11 cellular contexts compared by ENCODE assay signal in genomic region chr11:75263944-75264349, GRCh38. TPM values are rescaled to one million over a fixed set of nuclear protein-coding genes. Genes with fewer than 3 reads are reported as not detected.
DNase-seq lines count a peak whose midpoint lies in the region; ATAC-seq, FAIRE-seq and TF ChIP-seq lines count a peak whose summit lies in the region.
"Had no signal": no experiment of that assay in that cellular context is flagged by ENCODE, and none has a peak within 500 bp of the region (broad histone marks: within the 10 kb centered on the region; RNA-seq: fewer than 3 reads in every experiment).

No MANE protein-coding gene starts in this region.

- TF ChIP-seq CTCF in K562 (IDR thresholded peaks at IDR 0.05 in 2 of 3, conservative IDR thresholded peaks at IDR 0.05 in 1 of 3; ENCODE audit: insufficient read depth in 2 of 3, low read depth in 1 of 3, low read length in 3 of 3) = no peak

- H3K4me2 ChIP-seq in K562 (ENCODE audit: insufficient read depth, low read length) = no peak overlapping the region

- peak; percentile 45 for ATAC-seq in K562
- ATAC-seq in naive thymus-derived CD4-positive, alpha-beta T cell = peak; percentile 35
- no peak for ATAC-seq in HG02798 (IDR thresholded peaks at IDR 0.05; ENCODE audit: poor library complexity, unreplicated experiment)
- no peak for ATAC-seq in HG03469 (IDR thresholded peaks at IDR 0.05; ENCODE audit: unreplicated experiment)

- no peaks in the 10 kb centered on the region for H3K9me3 Mint-ChIP-seq in CD4-positive, alpha-beta memory T cell
- H3K9me3 Mint-ChIP-seq in naive thymus-derived CD4-positive, alpha-beta T cell = peaks cover 0 to 5% (median 0%) of the 10 kb centered on the region in 11 donors

- peaks cover 39% of the 10 kb centered on the region for H3K4me1 ChIP-seq in CD4-positive, alpha-beta memory T cell (ENCODE audit: insufficient read depth, low read length)
- peaks cover 0 to 11% of the 10 kb centered on the region in 2 experiments; a peak in 2 of 5 replicates for H3K4me1 ChIP-seq in K562 (replicated peaks in 1 of 2; ENCODE audit: control insufficient read depth in 2 of 2, insufficient read depth in 2 of 2, low read length in 2 of 2)
- peaks cover 19 to 41% of the 10 kb centered on the region in 2 donors for H3K4me1 ChIP-seq in naive thymus-derived CD4-positive, alpha-beta T cell (ENCODE audit: control insufficient read depth in 2 of 2, insufficient read depth in 2 of 2, low read length in 2 of 2)
- H3K4me1 ChIP-seq: ascending aorta had no signal

- peak overlapping the region; percentile 2 to 75 (median 50) for H3K27ac Mint-ChIP-seq in CD4-positive, alpha-beta memory T cell
- peak overlapping the region; percentile 18 to 87 (median 59) for H3K27ac Mint-ChIP-seq in naive thymus-derived CD4-positive, alpha-beta T cell

- H3K4me1 Mint-ChIP-seq in CD4-positive, alpha-beta memory T cell = peaks cover 26 to 60% (median 40%) of the 10 kb centered on the region in 4 donors
- peaks cover 26 to 62% (median 52%) of the 10 kb centered on the region in 7 donors for H3K4me1 Mint-ChIP-seq in naive thymus-derived CD4-positive, alpha-beta T cell

- no peak overlapping the region for H2AFZ ChIP-seq in K562 (ENCODE audit: low read depth, low read length)

- no peak overlapping the region for H3K9ac ChIP-seq in K562 (ENCODE audit: insufficient read depth in 1 of 2, low read depth in 2 of 2, low read length in 2 of 2)

- POLR2A ChIA-PET in CD4-positive, alpha-beta memory T cell (lab: Charles Lee; ENCODE audit: partially characterized antibody) = interaction anchor here (0.6 to 6.4 kb wide), 4 partner anchors 10 to 123 kb away, joined by 3 to 70 read pairs (median 5); no protein-coding TSS in a partner anchor
- POLR2A ChIA-PET in K562 (lab: Yijun Ruan, JAX) = interaction anchor here (0.6 to 0.9 kb wide), 2 partner anchors 12 to 16 kb away, joined by 3 read pairs; no protein-coding TSS in a partner anchor
- POLR2A ChIA-PET in naive thymus-derived CD4-positive, alpha-beta T cell (lab: Charles Lee) = interaction anchor here (4.6 kb wide), 1 partner anchor 10 kb away, joined by 104 read pairs; no protein-coding TSS in a partner anchor

- H3K4me3 Mint-ChIP-seq in CD4-positive, alpha-beta memory T cell = peak overlapping the region in 1 of 8 donors; percentile 11
- peak overlapping the region in 6 of 10 donors; percentile 9 to 55 (median 20) for H3K4me3 Mint-ChIP-seq in naive thymus-derived CD4-positive, alpha-beta T cell

- CTCF ChIA-PET in CD4-positive, alpha-beta memory T cell (lab: Charles Lee; ENCODE audit: partially characterized antibody) = interaction anchor here (0.9 to 4.4 kb wide), 5 partner anchors 9 to 122 kb away, joined by 3 to 55 read pairs (median 12); no protein-coding TSS in a partner anchor
- CTCF ChIA-PET in K562 (lab: Yijun Ruan, JAX; ENCODE audit: low intra/inter-chr PET ratio) = no interaction called here
- CTCF ChIA-PET in naive thymus-derived CD4-positive, alpha-beta T cell (lab: Charles Lee) = interaction anchor here (4.4 to 5.3 kb wide), 2 partner anchors 7 to 13 kb away, joined by 19 to 45 read pairs; no protein-coding TSS in a partner anchor

- no peaks in the 10 kb centered on the region for H3K36me3 ChIP-seq in CD4-positive, alpha-beta memory T cell (ENCODE audit: insufficient read depth, low read length)
- H3K36me3 ChIP-seq in K562 (ENCODE audit: control insufficient read depth, insufficient read depth, low read length) = peaks cover 19% of the 10 kb centered on the region; the same call in 1 of the 3 replicates
- peaks cover 0 to 19% (median 0%) of the 10 kb centered on the region in 3 experiments for H3K36me3 ChIP-seq in naive thymus-derived CD4-positive, alpha-beta T cell (ENCODE audit: control insufficient read depth in 2 of 3, insufficient read depth in 3 of 3, low read length in 3 of 3)

- no TSS peak for BruUV-seq in K562 (replicated peaks; lab: Mats Ljungman, UMichigan)

- no peaks in the 10 kb centered on the region for H3K27me3 Mint-ChIP-seq in CD4-positive, alpha-beta memory T cell
- H3K27me3 Mint-ChIP-seq in naive thymus-derived CD4-positive, alpha-beta T cell = peaks cover 0 to 2% (median 0%) of the 10 kb centered on the region in 5 donors

- intact Hi-C loops in CD4-positive, alpha-beta memory T cell (cut with micrococcal nuclease) = no loop called here
- intact Hi-C loops in K562 (cut with micrococcal nuclease) = no loop called here
- intact Hi-C loops in naive thymus-derived CD4-positive, alpha-beta T cell (cut with micrococcal nuclease) = no loop called here

- in situ Hi-C loops in K562 (cut with MboI) = no loop called here

- H3K9me1 ChIP-seq in K562 (ENCODE audit: control insufficient read depth, insufficient read depth, low read length) = peaks cover 6% of the 10 kb centered on the region

- DNase-seq in CD4-positive, alpha-beta memory T cell = peak in 1 of 5 donors; percentile 40
- DNase-seq in M059J (ENCODE audit: low read depth) = peak; percentile 30
- no peak for DNase-seq in K562 (ENCODE audit: extremely low read depth in 1 of 4, low spot score in 3 of 4)
- no peak for DNase-seq in naive thymus-derived CD4-positive, alpha-beta T cell
- DNase-seq in NCI-H526 treated with DMSO at 0.1 percent for 48 hours (lab: John Stamatoyannopoulos, UW) = no peak
- DNase-seq: Kasumi-1 had no signal

- 59% methylated on average over 4 of the region's 4 CpGs for WGBS in K562 (ENCODE audit: insufficient coverage, low coverage, missing lambda C conversion rate)

- TF ChIP-seq RAD21 in K562 (CRISPR knock-in tag; conservative IDR thresholded peaks at IDR 0.05 in 1 of 2, IDR thresholded peaks at IDR 0.05 in 1 of 2) = no peak

- TF ChIP-seq EP300 in K562 (IDR thresholded peaks at IDR 0.05; ENCODE audit: low read length) = no peak

- no peaks in the 10 kb centered on the region for H3K9me3 ChIP-seq in CD4-positive, alpha-beta memory T cell (ENCODE audit: control insufficient read depth in 1 of 2, low read length in 2 of 2)
- no peaks in the 10 kb centered on the region for H3K9me3 ChIP-seq in K562 (replicated peaks; ENCODE audit: control insufficient read depth, insufficient read depth, low read depth, low read length)
- H3K9me3 ChIP-seq in naive thymus-derived CD4-positive, alpha-beta T cell (ENCODE audit: control insufficient read depth in 2 of 3, low read length in 3 of 3) = no peaks in the 10 kb centered on the region
- H3K9me3 ChIP-seq: ascending aorta, suprapubic skin had no signal

- H3K79me2 ChIP-seq in K562 (ENCODE audit: control insufficient read depth, insufficient read depth, low read length) = no peaks in the 10 kb centered on the region

- TF ChIP-seq POLR2A in K562 (conservative IDR thresholded peaks at IDR 0.05) = no peak

- H3K4me3 ChIP-seq in CD4-positive, alpha-beta memory T cell (ENCODE audit: low read length in 2 of 2) = no peak overlapping the region
- H3K4me3 ChIP-seq in K562 = no peak overlapping the region
- no peak overlapping the region for H3K4me3 ChIP-seq in naive thymus-derived CD4-positive, alpha-beta T cell (ENCODE audit: low read length)
- H3K4me3 ChIP-seq: ascending aorta, suprapubic skin had no signal

- H3K27me3 ChIP-seq in CD4-positive, alpha-beta memory T cell (ENCODE audit: insufficient read depth, low read length) = no peaks in the 10 kb centered on the region
- no peaks in the 10 kb centered on the region for H3K27me3 ChIP-seq in K562 (ENCODE audit: control insufficient read depth in 2 of 2, insufficient read depth in 2 of 2, low read length in 2 of 2)
- H3K27me3 ChIP-seq in naive thymus-derived CD4-positive, alpha-beta T cell (ENCODE audit: control insufficient read depth in 2 of 2, insufficient read depth in 2 of 2, low read length in 2 of 2) = no peaks in the 10 kb centered on the region
- H3K27me3 ChIP-seq: ascending aorta, suprapubic skin had no signal

- peaks cover 11% of the 10 kb centered on the region; the same call in 1 of the 2 replicates for H4K20me1 ChIP-seq in K562 (replicated peaks; ENCODE audit: control insufficient read depth, insufficient read depth, low read length)

- H3K27ac ChIP-seq in CD4-positive, alpha-beta memory T cell (ENCODE audit: low read depth, low read length) = no peak overlapping the region
- H3K27ac ChIP-seq in K562 (ENCODE audit: extremely low read depth, low read depth, low read length) = no peak overlapping the region
- H3K27ac ChIP-seq in naive thymus-derived CD4-positive, alpha-beta T cell (ENCODE audit: low read depth, low read length) = peak overlapping the region; percentile 33
- H3K27ac ChIP-seq: ascending aorta, suprapubic skin, VCaP had no signal

- no peak for FAIRE-seq in K562 (lab: Jason Lieb, UNC)

- peaks cover 11 to 16% of the 10 kb centered on the region in 2 donors for H3K36me3 Mint-ChIP-seq in CD4-positive, alpha-beta memory T cell
- H3K36me3 Mint-ChIP-seq in naive thymus-derived CD4-positive, alpha-beta T cell = peaks cover 0 to 20% (median 0%) of the 10 kb centered on the region in 5 donors

TF ChIP-seq in K562, 482 proteins besides CTCF, POLR2A, EP300 and RAD21 (continues in another document):
- TF ChIP-seq POLR2AphosphoS2 (IDR thresholded peaks at IDR 0.05; ENCODE audit: low read length) = 0 out of 2 replicates have a peak, but pooled peaks have one; percentile 35
- peak; percentile 33; the same call in 1 of the 2 replicates for TF ChIP-seq POLR2G (IDR thresholded peaks at IDR 0.05; ENCODE audit: low read depth, low read length)

RNA-seq across cellular contexts. Expression of gene TPBGL, which starts 23.4 kb away (rescaled TPM):
- total RNA-seq in CD4-positive, alpha-beta memory T cell = under 1 TPM; 0.15 to 0.22 TPM
- under 1 TPM; 0.10 to 0.30 TPM for polyA plus RNA-seq in CD4-positive, alpha-beta memory T cell
- total RNA-seq in M059J (2014; rRNA removed; shearing (Covaris generic)) = not detected in 2 replicates
- not detected in 2 replicates for total RNA-seq in K562 (2011; cell fraction: chromatin; rRNA removed; ENCODE audit: low replicate concordance)
- total RNA-seq in K562 (2011; cell fraction: nucleolus; rRNA removed) = 0.26 TPM in 1 of 2 replicates, not detected in the other
- total RNA-seq in K562 (2011; cell fraction: nucleoplasm; rRNA removed) = 0.15 TPM in 1 of 2 replicates, not detected in the other
- total RNA-seq in K562 (2014; rRNA removed) (not detected in 2 replicates), K562 (2014; rRNA removed; fragmentation: Illumina TruSeq; extraction: Trizol) (not detected in 2 replicates), K562 (2015; rRNA removed; fragmentation: Illumina TruSeq; extraction: Trizol) (0.04 TPM in 1 of 2 replicates, not detected in the other), K562 (2021) (0.11 and 0.22 TPM in 2 replicates)
- polyA plus RNA-seq in K562 (2011; rRNA removed) (not detected in 2 replicates), K562 (2014; fragmentation: Illumina TruSeq; extraction: Trizol) (0.06 and 0.11 TPM in 2 replicates), K562 (2014; fragmentation: Nextera tagmentation; extraction: Ambion mirVana) (not detected), K562 (2014; rRNA removed) (not detected in 2 replicates)
- 0.04 TPM in 1 of 2 replicates, not detected in the other for polyA plus RNA-seq in K562 (2011; cell fraction: cytosol; rRNA removed)
- polyA plus RNA-seq in K562 (2011; cell fraction: nucleus; rRNA removed) = 0.04 TPM in 2 replicates
- 0.06 and 0.20 TPM in 2 replicates for polyA plus RNA-seq in K562 (2012)
- not detected in 2 replicates for polyA minus RNA-seq in K562 (2011; rRNA and poly(A)+ RNA removed)
- not detected in 2 replicates for polyA minus RNA-seq in K562 (2011; cell fraction: cytosol; rRNA and poly(A)+ RNA removed)
- not detected in 2 replicates for polyA minus RNA-seq in K562 (2011; cell fraction: nucleus; rRNA and poly(A)+ RNA removed)
- total RNA-seq in naive thymus-derived CD4-positive, alpha-beta T cell = under 1 TPM; 0.15 to 0.58 (median 0.27) TPM
- polyA plus RNA-seq in naive thymus-derived CD4-positive, alpha-beta T cell = under 1 TPM in 1 of 2 donors, not detected in 1; 0.40 TPM
- total RNA-seq: ascending aorta had no signal

Comparison
In these comparisons a context has a peak if more than half of its experiments do, and no peak if none do; other contexts are left out.
1. ATAC-seq: peak in K562 (single experiment) and naive thymus-derived CD4-positive, alpha-beta T cell (single experiment); none in HG02798 (single experiment) and HG03469 (single experiment).